18 cellular contexts compared by ENCODE assay signal in the genomic region with DNA sequence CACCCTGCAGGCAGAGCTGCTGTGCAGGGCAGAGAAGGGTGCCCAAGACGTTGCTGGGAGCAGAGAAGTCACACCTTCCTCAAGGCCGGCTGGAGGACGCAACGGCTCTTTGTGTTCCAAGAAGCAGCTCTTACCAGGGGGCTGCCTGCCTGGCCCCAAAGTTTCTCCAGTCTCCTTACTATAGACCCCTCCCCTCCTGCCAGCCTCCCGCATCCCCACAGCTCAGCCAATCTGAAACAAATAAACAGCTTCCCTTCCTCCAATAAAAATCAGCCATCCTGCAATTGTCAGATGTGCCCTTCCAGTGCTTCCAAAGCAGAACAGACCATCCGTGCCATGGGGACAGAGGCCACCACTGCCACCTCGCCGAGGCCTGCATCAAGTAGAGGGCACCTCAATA. TPM values are rescaled to one million over a fixed set of nuclear protein-coding genes. Genes with fewer than 3 reads are reported as not detected.
"Had no signal": no experiment of that assay in that cellular context is flagged by ENCODE, and none has a peak within 500 bp of the region (broad histone marks: within the 10 kb centered on the region; RNA-seq: fewer than 3 reads in every experiment).

No MANE protein-coding gene starts in this region.

RNA-seq across cellular contexts. Expression of gene PVRIG, which starts 40.2 kb away (rescaled TPM):
- total RNA-seq: osteocyte, prostate gland, pulmonary artery endothelial cell, smooth muscle cell, suprapubic skin had no signal
- polyA plus RNA-seq: smooth muscle cell had no signal

RNA-seq across cellular contexts. Expression of gene SPDYE3, which starts 47.5 kb away (rescaled TPM):
- total RNA-seq: naive thymus-derived CD4-positive, alpha-beta T cell; natural killer cell; omental fat pad; osteocyte; pancreas; posterior vena cava; pulmonary artery endothelial cell; right atrium auricular region; sciatic nerve; smooth muscle cell; spleen; suprapubic skin; transverse colon; upper lobe of right lung; urinary bladder; uterus had no signal
- polyA plus RNA-seq: neural cell had no signal
